Comparison of ENCODE assay signal across 8 cellular contexts in genomic region chr17:57953703-57954420, GRCh38. TPM values are rescaled to one million over a fixed set of nuclear protein-coding genes. Genes with fewer than 3 reads are reported as not detected.
DNase-seq lines count a peak whose midpoint lies in the region; ATAC-seq and TF ChIP-seq lines count a peak whose summit lies in the region.

No MANE protein-coding gene starts in this region.

- H3K27me3 ChIP-seq in CD8-positive, alpha-beta T cell (ENCODE audit: insufficient read depth, low read length): no peaks in the 10 kb centered on the region

- DNase-seq in CD8-positive, alpha-beta T cell: no peak
- DNase-seq in T-helper 17 cell (no peak), fibroblast of pulmonary artery (ENCODE audit: low read depth) (no peak), posterior vena cava (ENCODE audit: low spot score) (peak; percentile 49), NCI-H510A (lab: John Stamatoyannopoulos, UW) (no peak), NCI-H345 (lab: John Stamatoyannopoulos, UW) (no peak), HPDE6-E6E7 (ENCODE audit: extremely low spot score) (no peak)
- DNase-seq in stimulated activated CD4-positive, alpha-beta T cell treated with anti-CD3 and anti-CD28 coated beads, Interleukin-4, amount 100 ng/mL, for 1 hour: no peak

- no peak overlapping the region for H3K27ac Mint-ChIP-seq in CD8-positive, alpha-beta T cell
- H3K27ac Mint-ChIP-seq in T-helper 17 cell: peak overlapping the region; percentile 49

- CTCF ChIA-PET in CD8-positive, alpha-beta T cell (lab: Charles Lee): interaction anchor here (1.0 kb wide), 1 partner anchor 46 kb away, joined by 3 read pairs; no protein-coding TSS in a partner anchor

- POLR2A ChIA-PET in CD8-positive, alpha-beta T cell (lab: Charles Lee): no interaction called here

- no peak overlapping the region for H3K4me3 ChIP-seq in CD8-positive, alpha-beta T cell (ENCODE audit: low read depth, low read length)
- H3K4me3 ChIP-seq in fibroblast of pulmonary artery (replicated peaks; ENCODE audit: low read depth, low read length): peak overlapping the region; percentile 58

- no peaks in the 10 kb centered on the region for H3K9me3 ChIP-seq in CD8-positive, alpha-beta T cell (ENCODE audit: low read length)
- H3K9me3 ChIP-seq in T-helper 17 cell (ENCODE audit: control insufficient read depth, low read length, poor library complexity, severe bottlenecking): no peaks in the 10 kb centered on the region

- no peak overlapping the region for H3K27ac ChIP-seq in CD8-positive, alpha-beta T cell (ENCODE audit: low read depth, low read length)

- TF ChIP-seq CTCF in CD8-positive, alpha-beta T cell (IDR thresholded peaks at IDR 0.05): no peak
- no peak for TF ChIP-seq CTCF in fibroblast of pulmonary artery (IDR thresholded peaks at IDR 0.05; ENCODE audit: low read length, missing control alignments)

- H3K9me3 Mint-ChIP-seq in CD8-positive, alpha-beta T cell: no peaks in the 10 kb centered on the region

- no peak for ATAC-seq in CD8-positive, alpha-beta T cell
- ATAC-seq in T-helper 17 cell: no peak

- H3K36me3 ChIP-seq in CD8-positive, alpha-beta T cell (ENCODE audit: insufficient read depth, low read length): no peaks in the 10 kb centered on the region

- peak overlapping the region; percentile 72 for H3K4me3 Mint-ChIP-seq in CD8-positive, alpha-beta T cell
- H3K4me3 Mint-ChIP-seq in T-helper 17 cell: peak overlapping the region; percentile 85

- peaks cover 30% of the 10 kb centered on the region for H3K4me1 Mint-ChIP-seq in CD8-positive, alpha-beta T cell (ENCODE audit: low read depth)
- peaks cover 30% of the 10 kb centered on the region for H3K4me1 Mint-ChIP-seq in T-helper 17 cell

- H3K27me3 Mint-ChIP-seq in CD8-positive, alpha-beta T cell (ENCODE audit: low read depth): peaks cover 7% of the 10 kb centered on the region
- peaks cover 26% of the 10 kb centered on the region for H3K27me3 Mint-ChIP-seq in T-helper 17 cell

- intact Hi-C loops in CD8-positive, alpha-beta T cell (cut with DNase I, micrococcal nuclease): no loop called here
- intact Hi-C loops in posterior vena cava (cut with DNase I): loop anchor here (5.0 to 10.0 kb wide), 2 partner anchors 33 to 59 kb away; partner anchors contain the start of gene VEZF1 (in 1 of the 2)

- no peaks in the 10 kb centered on the region for H3K36me3 Mint-ChIP-seq in CD8-positive, alpha-beta T cell
- no peaks in the 10 kb centered on the region for H3K36me3 Mint-ChIP-seq in T-helper 17 cell (ENCODE audit: low read depth)

- peaks cover 15% of the 10 kb centered on the region for H3K4me1 ChIP-seq in CD8-positive, alpha-beta T cell (ENCODE audit: insufficient read depth, low read length)

RNA-seq across cellular contexts. Expression of gene CUEDC1, which starts 1.4 kb away (rescaled TPM):
- total RNA-seq in CD8-positive, alpha-beta T cell: under 1 TPM in 1 of 2 experiments, not detected in 1; 0.22 TPM
- total RNA-seq in T-helper 17 cell (under 1 TPM; 0.21 to 0.82 TPM), posterior vena cava (10 to 100 TPM; 42.3 to 43.6 TPM)

RNA-seq across cellular contexts. Expression of gene VEZF1, which starts 34.2 kb away (rescaled TPM):
- total RNA-seq in CD8-positive, alpha-beta T cell: 10 to 100 TPM; 45.2 to 46.6 TPM
- total RNA-seq in T-helper 17 cell (10 to 100 TPM; 41.7 to 48.7 TPM), posterior vena cava (10 to 100 TPM; 56.1 to 61.8 TPM)

RNA-seq across cellular contexts. Expression of gene SRSF1, which starts 53.2 kb away (rescaled TPM):
- total RNA-seq in CD8-positive, alpha-beta T cell: 10 to 100 TPM; 79.2 to 94.1 TPM
- total RNA-seq in T-helper 17 cell: 100 to 1,000 TPM in 1 of 2 donors, 10 to 100 TPM in 1; 94.9 to 107 TPM
- total RNA-seq in posterior vena cava: 100 to 1,000 TPM; 120 to 152 TPM

Comparison
In these comparisons a context has a peak if more than half of its experiments do, and no peak if none do; other contexts are left out.
1. RNA of gene CUEDC1, which starts 1.4 kb away (total RNA-seq): 42.3 to 43.6 TPM in posterior vena cava; 0.21 to 0.82 TPM in T-helper 17 cell and 0.22 TPM in CD8-positive, alpha-beta T cell; every median in the first group is over 10 times any median in the second.
2. intact Hi-C loops: an anchor here in posterior vena cava (5.0 to 10.0 kb wide); none called in CD8-positive, alpha-beta T cell.